26 cellular contexts compared by ENCODE assay signal in the genomic region with DNA sequence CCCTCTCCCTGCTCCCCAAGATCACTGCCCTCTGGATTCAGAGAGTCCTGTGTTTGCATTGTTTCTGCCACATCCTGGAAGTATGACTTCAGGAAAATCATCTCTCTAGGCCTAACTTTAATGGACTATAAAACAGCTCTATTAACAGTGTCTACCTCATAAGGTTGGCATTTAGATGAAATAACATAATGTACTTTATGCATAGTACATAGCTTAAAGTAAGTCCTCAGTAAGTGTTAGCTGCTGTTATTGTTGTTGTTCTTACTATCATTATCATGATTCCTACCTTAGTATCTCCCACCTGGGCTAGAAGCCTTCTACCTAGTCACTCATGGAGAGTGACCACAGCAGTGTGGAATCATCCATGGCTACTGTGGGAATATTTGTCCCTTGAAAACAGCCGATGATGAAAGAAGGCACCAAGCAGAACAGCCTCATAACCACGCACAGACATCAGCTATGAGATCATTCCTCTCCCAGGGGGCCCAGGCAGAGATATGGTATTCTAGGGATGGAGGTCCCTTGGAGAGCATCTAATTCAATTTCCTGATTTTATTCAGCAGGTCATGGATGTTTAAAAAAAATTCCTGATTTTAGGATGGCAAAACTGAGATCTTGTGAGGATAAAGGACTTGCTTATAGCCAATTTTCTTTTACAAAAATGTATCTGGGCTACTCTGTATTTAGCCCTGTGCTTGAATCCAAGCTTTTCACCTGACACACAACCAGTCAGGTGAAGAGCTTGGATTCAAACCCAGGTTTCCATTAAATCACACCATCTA. TPM values are rescaled to one million over a fixed set of nuclear protein-coding genes. Genes with fewer than 3 reads are reported as not detected.
DNase-seq lines count a peak whose midpoint lies in the region; ATAC-seq, FAIRE-seq and TF ChIP-seq lines count a peak whose summit lies in the region.
"Had no signal": no experiment of that assay in that cellular context is flagged by ENCODE, and none has a peak within 500 bp of the region (broad histone marks: within the 10 kb centered on the region; RNA-seq: fewer than 3 reads in every experiment).

No MANE protein-coding gene starts in this region.

- no peak overlapping the region for H2AFZ ChIP-seq in K562 (ENCODE audit: low read depth, low read length)
- no peak overlapping the region for H2AFZ ChIP-seq in keratinocyte (ENCODE audit: control insufficient read depth, low read length)

- POLR2A ChIA-PET in K562 (lab: Yijun Ruan, JAX) = interaction anchor here (0.6 to 2.2 kb wide), 7 partner anchors 33 to 264 kb away, joined by 3 to 6 read pairs (median 5); a partner anchor contains a TSS

- no peak for ATAC-seq in heart left ventricle
- no peak for ATAC-seq in left cardiac atrium
- no peak for ATAC-seq in K562
- ATAC-seq in HG02852 (IDR thresholded peaks at IDR 0.05; ENCODE audit: unreplicated experiment) = no peak
- ATAC-seq: activated CD8-positive, alpha-beta memory T cell treated with anti-CD3 and anti-CD28 coated beads, Interleukin-2, amount 10 ng/mL, durations not matched to agents 7 days and 5 days; gastroesophageal sphincter; naive thymus-derived CD8-positive, alpha-beta T cell; stimulated activated effector memory CD8-positive, alpha-beta T cell treated with anti-CD3 and anti-CD28 coated beads, Interleukin-12 subunit alpha, Interleukin-12 subunit beta, amount 100 ng/mL, for 72 hours had no signal

- H3K9me3 ChIP-seq in heart left ventricle = no peaks in the 10 kb centered on the region
- H3K9me3 ChIP-seq in K562 (replicated peaks; ENCODE audit: control insufficient read depth, insufficient read depth, low read depth, low read length) = no peaks in the 10 kb centered on the region
- H3K9me3 ChIP-seq in keratinocyte (ENCODE audit: control insufficient read depth, low read depth, low read length) = no peaks in the 10 kb centered on the region
- H3K9me3 ChIP-seq in thyroid gland = no peaks in the 10 kb centered on the region
- no peaks in the 10 kb centered on the region for H3K9me3 ChIP-seq in stomach
- H3K9me3 ChIP-seq: gastroesophageal sphincter, SJCRH30 had no signal

- H3K9ac ChIP-seq in K562 (ENCODE audit: insufficient read depth in 1 of 2, low read depth in 2 of 2, low read length in 2 of 2) = no peak overlapping the region
- H3K9ac ChIP-seq in keratinocyte (ENCODE audit: control insufficient read depth, extremely low read depth, insufficient read depth, low read length) = no peak overlapping the region

- CTCF ChIA-PET in K562 (lab: Yijun Ruan, JAX; ENCODE audit: low intra/inter-chr PET ratio) = no interaction called here

- H3K36me3 ChIP-seq in heart left ventricle = no peaks in the 10 kb centered on the region
- H3K36me3 ChIP-seq in K562 (ENCODE audit: control insufficient read depth, insufficient read depth, low read length) = no peaks in the 10 kb centered on the region
- no peaks in the 10 kb centered on the region for H3K36me3 ChIP-seq in keratinocyte (ENCODE audit: control insufficient read depth in 2 of 2, extremely low read depth in 1 of 2, insufficient read depth in 2 of 2, low read length in 2 of 2)
- no peaks in the 10 kb centered on the region for H3K36me3 ChIP-seq in thyroid gland
- H3K36me3 ChIP-seq in stomach = no peaks in the 10 kb centered on the region
- H3K36me3 ChIP-seq: gastroesophageal sphincter, SJCRH30 had no signal

- TF ChIP-seq RAD21 in K562 (CRISPR knock-in tag; conservative IDR thresholded peaks at IDR 0.05 in 1 of 2, IDR thresholded peaks at IDR 0.05 in 1 of 2) = no peak

- H3K9me1 ChIP-seq in K562 (ENCODE audit: control insufficient read depth, insufficient read depth, low read length) = peaks cover 4% of the 10 kb centered on the region
- no peaks in the 10 kb centered on the region for H3K9me1 ChIP-seq in keratinocyte (ENCODE audit: control insufficient read depth, extremely low read depth, insufficient read depth, low read length)

- intact Hi-C loops in heart left ventricle (cut with DNase I) = loop anchor here in 2 of 10 donors (10.0 kb wide), 2 partner anchors 49 to 269 kb away; no protein-coding TSS in a partner anchor
- intact Hi-C loops in left cardiac atrium (cut with DNase I) = no loop called here
- intact Hi-C loops in K562 (cut with micrococcal nuclease) = loop anchor here (10.0 kb wide), 1 partner anchor 159 kb away; a partner anchor contains a TSS
- intact Hi-C loops in thyroid gland (cut with DNase I) = loop anchor here (5.0 kb wide), 1 partner anchor 52 kb away; no protein-coding TSS in a partner anchor
- intact Hi-C loops in stomach (cut with DNase I; ENCODE audit: low total_unique reads) = no loop called here

- dilution Hi-C loops in keratinocyte (cut with MboI; ENCODE audit: extremely low pct_ligation_motif_present, low sequenced_read_pairs) = no loop called here

- peak overlapping the region; percentile 29 to 98 (median 83) for H3K27ac ChIP-seq in heart left ventricle
- H3K27ac ChIP-seq in K562 (ENCODE audit: extremely low read depth, low read depth, low read length) = no peak overlapping the region
- H3K27ac ChIP-seq in keratinocyte (ENCODE audit: control insufficient read depth, insufficient read depth, low read length) = no peak overlapping the region
- H3K27ac ChIP-seq in thyroid gland = peak overlapping the region; percentile 45 to 84 (median 81)
- H3K27ac ChIP-seq in stomach = no peak overlapping the region
- H3K27ac ChIP-seq: coronary artery, gastroesophageal sphincter, SJCRH30 had no signal

- in situ Hi-C loops in K562 (cut with MboI) = no loop called here

- H3K79me2 ChIP-seq in K562 (ENCODE audit: control insufficient read depth, insufficient read depth, low read length) = no peaks in the 10 kb centered on the region
- no peaks in the 10 kb centered on the region for H3K79me2 ChIP-seq in keratinocyte (ENCODE audit: control insufficient read depth, insufficient read depth, low read length)

- WGBS in heart left ventricle, 4 donors = 33 to 60% (median 47%) methylated on average over 2 of the region's 2 CpGs
- 75% methylated on average over 2 of the region's 2 CpGs for WGBS in K562 (ENCODE audit: insufficient coverage, low coverage, missing lambda C conversion rate)
- 88 to 91% methylated on average over 2 of the region's 2 CpGs for WGBS in thyroid gland, 2 donors
- 90 to 96% (median 95%) methylated on average over 2 of the region's 2 CpGs for WGBS in stomach, 5 donors

- peaks cover 0 to 59% (median 13%) of the 10 kb centered on the region in 12 donors for H3K4me1 ChIP-seq in heart left ventricle
- H3K4me1 ChIP-seq in K562 (replicated peaks in 1 of 2; ENCODE audit: control insufficient read depth in 2 of 2, insufficient read depth in 2 of 2, low read length in 2 of 2) = peaks cover 27 to 38% of the 10 kb centered on the region in 2 experiments
- peaks cover 13% of the 10 kb centered on the region for H3K4me1 ChIP-seq in keratinocyte (ENCODE audit: control insufficient read depth, extremely low read depth, insufficient read depth, low read length)
- H3K4me1 ChIP-seq in thyroid gland = peaks cover 14 to 34% of the 10 kb centered on the region in 2 donors
- peaks cover 0 to 5% (median 2%) of the 10 kb centered on the region in 4 donors for H3K4me1 ChIP-seq in stomach
- H3K4me1 ChIP-seq: SJCRH30 had no signal

- TF ChIP-seq CTCF in heart left ventricle (IDR thresholded peaks at IDR 0.05) (no peak), K562 (IDR thresholded peaks at IDR 0.05 in 2 of 3, conservative IDR thresholded peaks at IDR 0.05 in 1 of 3; ENCODE audit: insufficient read depth in 2 of 3, low read depth in 1 of 3, low read length in 3 of 3) (no peak), keratinocyte (optimal IDR thresholded peaks at IDR 0.05 in 1 of 3, IDR thresholded peaks at IDR 0.05 in 1 of 3, conservative IDR thresholded peaks at IDR 0.05 in 1 of 3; ENCODE audit: extremely low read depth in 1 of 3, insufficient read depth in 2 of 3, low read length in 3 of 3) (no peak), thyroid gland (IDR thresholded peaks at IDR 0.05) (no peak), stomach (IDR thresholded peaks at IDR 0.05) (no peak)

- FAIRE-seq in K562 (lab: Jason Lieb, UNC) (no peak), keratinocyte (lab: Jason Lieb, UNC) (no peak)

- no TSS peak for BruUV-seq in K562 (replicated peaks; lab: Mats Ljungman, UMichigan)

- H3K27me3 ChIP-seq in heart left ventricle (no peaks in the 10 kb centered on the region), K562 (ENCODE audit: control insufficient read depth in 2 of 2, insufficient read depth in 2 of 2, low read length in 2 of 2) (no peaks in the 10 kb centered on the region), keratinocyte (ENCODE audit: control insufficient read depth, extremely low read depth, insufficient read depth, low read length) (peaks cover 7% of the 10 kb centered on the region), thyroid gland (no peaks in the 10 kb centered on the region), stomach (peaks cover 0 to 9% (median 0%) of the 10 kb centered on the region in 3 donors)
- H3K27me3 ChIP-seq: gastroesophageal sphincter, SJCRH30 had no signal

- H3K4me3 ChIP-seq in heart left ventricle (peak overlapping the region in 11 of 12 donors; percentile 9 to 73 (median 51)), K562 (no peak overlapping the region), keratinocyte (ENCODE audit: control insufficient read depth in 2 of 3, extremely low read depth in 1 of 3, insufficient read depth in 2 of 3, low read depth in 1 of 3, low read length in 3 of 3) (no peak overlapping the region), thyroid gland (replicated peaks in 1 of 3) (no peak overlapping the region), stomach (no peak overlapping the region)
- H3K4me3 ChIP-seq: coronary artery, gastroesophageal sphincter, SJCRH30 had no signal

- TF ChIP-seq EP300 in K562 (IDR thresholded peaks at IDR 0.05; ENCODE audit: low read length) = no peak
- no peak for TF ChIP-seq EP300 in stomach (IDR thresholded peaks at IDR 0.05)

- no peaks in the 10 kb centered on the region for H4K20me1 ChIP-seq in K562 (replicated peaks; ENCODE audit: control insufficient read depth, insufficient read depth, low read length)
- no peaks in the 10 kb centered on the region for H4K20me1 ChIP-seq in keratinocyte (ENCODE audit: control insufficient read depth, extremely low read depth, insufficient read depth, low read length)

- no peak for DNase-seq in heart left ventricle
- no peak for DNase-seq in left cardiac atrium
- DNase-seq in K562 (ENCODE audit: extremely low read depth in 1 of 4, low spot score in 3 of 4) = no peak
- DNase-seq in keratinocyte (ENCODE audit: low read depth, low spot score) = no peak
- DNase-seq in thyroid gland = no peak
- DNase-seq in stomach = no peak
- DNase-seq in SKM-1 (lab: John Stamatoyannopoulos, UW; ENCODE audit: unreplicated experiment) = no peak
- DNase-seq: activated CD4-positive, alpha-beta T cell treated with anti-CD3 and anti-CD28 coated beads for 1 hour; activated CD8-positive, alpha-beta memory T cell treated with anti-CD3 and anti-CD28 coated beads, Interleukin-2, amount 10 ng/mL, durations not matched to agents 7 days and 5 days; amygdala; CD4-positive, CD25-positive, alpha-beta regulatory T cell; DND-41; H7; KBM-7; naive thymus-derived CD8-positive, alpha-beta T cell; NCI-H1436 treated with DMSO at 0.1 percent for 48 hours; SJCRH30; stimulated activated CD4-positive, alpha-beta T cell treated with anti-CD3 and anti-CD28 coated beads, Interleukin-12 subunit alpha, Interleukin-12 subunit beta, amount 100 ng/mL, for 4 hours; trophoblast cell had no signal

- H3K4me2 ChIP-seq in K562 (ENCODE audit: insufficient read depth, low read length) (no peak overlapping the region), keratinocyte (ENCODE audit: control insufficient read depth, extremely low read depth, insufficient read depth, low read depth, low read length) (peak overlapping the region; percentile 36)

- TF ChIP-seq POLR2A in heart left ventricle (IDR thresholded peaks at IDR 0.05) = no peak
- no peak for TF ChIP-seq POLR2A in K562 (conservative IDR thresholded peaks at IDR 0.05)
- TF ChIP-seq POLR2A in thyroid gland (IDR thresholded peaks at IDR 0.05) = no peak
- no peak for TF ChIP-seq POLR2A in stomach (IDR thresholded peaks at IDR 0.05)

RNA-seq across cellular contexts. Expression of a gene that starts 1.9 kb away (rescaled TPM):
- total RNA-seq in heart left ventricle = 100 to 1,000 TPM in 1 of 9 donors, 10 to 100 TPM in 8; 11.7 to 140 (median 71.6) TPM
- 10 to 100 TPM in 1 of 2 donors, 1 to 10 TPM in 1; 3.6 to 29.8 TPM for polyA plus RNA-seq in heart left ventricle
- 10 to 100 TPM; 47.7 to 94.3 TPM for total RNA-seq in left cardiac atrium
- not detected in 2 replicates for total RNA-seq in K562 (2011; cell fraction: chromatin; rRNA removed; ENCODE audit: low replicate concordance)
- total RNA-seq in K562 (2011; cell fraction: nucleolus; rRNA removed) = not detected in 2 replicates
- not detected in 2 replicates for total RNA-seq in K562 (2011; cell fraction: nucleoplasm; rRNA removed)
- not detected in 2 replicates for total RNA-seq in K562 (2014; rRNA removed)
- total RNA-seq in K562 (2014; rRNA removed; fragmentation: Illumina TruSeq; extraction: Trizol) = not detected in 2 replicates
- total RNA-seq in K562 (2015; rRNA removed; fragmentation: Illumina TruSeq; extraction: Trizol) = not detected in 2 replicates
- total RNA-seq in K562 (2021) = not detected in 2 replicates
- polyA plus RNA-seq in K562 (2011; rRNA removed) = not detected in 2 replicates
- not detected in 2 replicates for polyA plus RNA-seq in K562 (2011; cell fraction: cytosol; rRNA removed)
- not detected in 2 replicates for polyA plus RNA-seq in K562 (2011; cell fraction: nucleus; rRNA removed)
- polyA plus RNA-seq in K562 (2012) = 0.06 and 0.07 TPM in 2 replicates
- 0.01 TPM in 1 of 2 replicates, not detected in the other for polyA plus RNA-seq in K562 (2014; fragmentation: Illumina TruSeq; extraction: Trizol)
- polyA plus RNA-seq in K562 (2014; fragmentation: Nextera tagmentation; extraction: Ambion mirVana) = under 1 TPM; 0.01 to 0.06 TPM
- not detected in 2 replicates for polyA plus RNA-seq in K562 (2014; rRNA removed)
- not detected in 2 replicates for polyA minus RNA-seq in K562 (2011; rRNA and poly(A)+ RNA removed)
- polyA minus RNA-seq in K562 (2011; cell fraction: cytosol; rRNA and poly(A)+ RNA removed) = not detected in 2 replicates
- not detected in 2 replicates for polyA minus RNA-seq in K562 (2011; cell fraction: nucleus; rRNA and poly(A)+ RNA removed)
- not detected in 3 replicates for polyA plus RNA-seq in keratinocyte
- polyA plus RNA-seq in keratinocyte (2011; ENCODE audit: low read depth) = not detected
- polyA plus RNA-seq in keratinocyte (2011; cell fraction: cytosol; rRNA removed) = not detected in 2 replicates
- not detected in 2 replicates for polyA plus RNA-seq in keratinocyte (2011; cell fraction: nucleus; rRNA removed)
- polyA plus RNA-seq in keratinocyte (2012; ENCODE audit: low replicate concordance) = 0.01 and 0.10 TPM in 2 replicates
- polyA minus RNA-seq in keratinocyte = not detected in 3 replicates
- polyA minus RNA-seq in keratinocyte (2011; cell fraction: cytosol; rRNA and poly(A)+ RNA removed) = not detected
- polyA minus RNA-seq in keratinocyte (2011; cell fraction: nucleus; rRNA and poly(A)+ RNA removed) = not detected in 2 replicates
- 1 to 10 TPM in 1 of 4 donors, under 1 TPM in 3; 0.13 to 1.6 (median 0.69) TPM for total RNA-seq in thyroid gland
- total RNA-seq in stomach = under 1 TPM in 1 of 5 donors, not detected in 4; under 0.01 TPM
- polyA plus RNA-seq in stomach = under 1 TPM in 1 of 3 donors, not detected in 2; 0.03 TPM
- total RNA-seq: A172; activated CD8-positive, alpha-beta memory T cell treated with anti-CD3 and anti-CD28 coated beads, Interleukin-2, amount 10 ng/mL, durations not matched to agents 7 days and 5 days; CD4-positive, CD25-positive, alpha-beta regulatory T cell; gastroesophageal sphincter; lung microvascular endothelial cell; naive thymus-derived CD8-positive, alpha-beta T cell; T-helper 2 cell treated with Interferon-gamma antibody and Interleukin-4, amounts not matched to agents 100 ng/mL and 5 ng/mL, for 36 hours had no signal

RNA-seq across cellular contexts. Expression of a gene that starts 5.4 kb away (rescaled TPM):
- total RNA-seq in heart left ventricle (1 to 10 TPM; 4.6 to 9.1 (median 6.3) TPM), left cardiac atrium (1 to 10 TPM; 6.3 to 7.2 TPM), K562 (2014; rRNA removed) (3.6 and 4.3 TPM in 2 replicates), K562 (2014; rRNA removed; fragmentation: Illumina TruSeq; extraction: Trizol) (3.8 and 4.7 TPM in 2 replicates), K562 (2015; rRNA removed; fragmentation: Illumina TruSeq; extraction: Trizol) (3.8 and 4.5 TPM in 2 replicates), K562 (2021) (4.5 and 4.8 TPM in 2 replicates), thyroid gland (10 to 100 TPM in 3 of 4 donors, 1 to 10 TPM in 1; 8.8 to 12.2 (median 11.8) TPM), stomach (10 to 100 TPM in 2 of 5 donors, 1 to 10 TPM in 3; 6.2 to 44.6 (median 9.3) TPM)
- polyA plus RNA-seq in heart left ventricle (1 to 10 TPM; 2.8 to 7.4 TPM), K562 (2011; rRNA removed) (2.7 and 3.3 TPM in 2 replicates), K562 (2014; fragmentation: Illumina TruSeq; extraction: Trizol) (4.0 TPM in 2 replicates), K562 (2014; fragmentation: Nextera tagmentation; extraction: Ambion mirVana) (1 to 10 TPM; 2.0 to 2.3 TPM), K562 (2014; rRNA removed) (3.6 and 4.6 TPM in 2 replicates), keratinocyte (3.6 to 6.0 TPM (median 4.7 TPM) in 3 replicates), stomach (1 to 10 TPM; 3.6 to 4.1 (median 3.8) TPM)
- total RNA-seq in K562 (2011; cell fraction: chromatin; rRNA removed; ENCODE audit: low replicate concordance) = 4.6 and 8.6 TPM in 2 replicates
- 3.7 and 3.8 TPM in 2 replicates for total RNA-seq in K562 (2011; cell fraction: nucleolus; rRNA removed)
- total RNA-seq in K562 (2011; cell fraction: nucleoplasm; rRNA removed) = 4.1 and 4.6 TPM in 2 replicates
- polyA plus RNA-seq in K562 (2011; cell fraction: cytosol; rRNA removed) = 1.9 and 2.1 TPM in 2 replicates
- 3.8 and 4.0 TPM in 2 replicates for polyA plus RNA-seq in K562 (2011; cell fraction: nucleus; rRNA removed)
- polyA plus RNA-seq in K562 (2012) = 2.9 and 3.8 TPM in 2 replicates
- polyA minus RNA-seq in K562 (2011; rRNA and poly(A)+ RNA removed) = 2.6 and 2.9 TPM in 2 replicates
- 1.5 and 2.0 TPM in 2 replicates for polyA minus RNA-seq in K562 (2011; cell fraction: cytosol; rRNA and poly(A)+ RNA removed)
- 2.3 and 2.9 TPM in 2 replicates for polyA minus RNA-seq in K562 (2011; cell fraction: nucleus; rRNA and poly(A)+ RNA removed)
- 42.0 TPM for polyA plus RNA-seq in keratinocyte (2011; ENCODE audit: low read depth)
- 4.4 and 4.5 TPM in 2 replicates for polyA plus RNA-seq in keratinocyte (2011; cell fraction: cytosol; rRNA removed)
- polyA plus RNA-seq in keratinocyte (2011; cell fraction: nucleus; rRNA removed) = 8.7 and 9.3 TPM in 2 replicates
- 4.8 and 7.2 TPM in 2 replicates for polyA plus RNA-seq in keratinocyte (2012; ENCODE audit: low replicate concordance)
- polyA minus RNA-seq in keratinocyte = 1.7 to 2.9 TPM (median 2.2 TPM) in 3 replicates
- 2.1 TPM for polyA minus RNA-seq in keratinocyte (2011; cell fraction: cytosol; rRNA and poly(A)+ RNA removed)
- polyA minus RNA-seq in keratinocyte (2011; cell fraction: nucleus; rRNA and poly(A)+ RNA removed) = 2.5 and 2.9 TPM in 2 replicates

Comparison
In these comparisons a context has a peak if more than half of its experiments do, and no peak if none do; other contexts are left out.
1. H3K27ac ChIP-seq: peak in heart left ventricle (12 of 12) and thyroid gland (3 of 3); none in K562 (single experiment), keratinocyte (single experiment) and stomach (0 of 5).
2. H3K4me3 ChIP-seq: peak in heart left ventricle (11 of 12); none in K562 (single experiment), keratinocyte (0 of 3), thyroid gland (0 of 3) and stomach (0 of 4).
3. RNA of a gene that starts 1.9 kb away (total RNA-seq): 47.7 to 94.3 TPM in left cardiac atrium and 11.7 to 140 TPM in heart left ventricle; 0.13 to 1.6 TPM in thyroid gland, not detected in K562 and under 0.01 TPM in stomach; every median in the first group is over 4 times any median in the second.
4. intact Hi-C loops: an anchor here in K562 (10.0 kb wide) and thyroid gland (5.0 kb wide); none called in left cardiac atrium and stomach.